Comparison of ENCODE assay signal across 11 cellular contexts in the genomic region with DNA sequence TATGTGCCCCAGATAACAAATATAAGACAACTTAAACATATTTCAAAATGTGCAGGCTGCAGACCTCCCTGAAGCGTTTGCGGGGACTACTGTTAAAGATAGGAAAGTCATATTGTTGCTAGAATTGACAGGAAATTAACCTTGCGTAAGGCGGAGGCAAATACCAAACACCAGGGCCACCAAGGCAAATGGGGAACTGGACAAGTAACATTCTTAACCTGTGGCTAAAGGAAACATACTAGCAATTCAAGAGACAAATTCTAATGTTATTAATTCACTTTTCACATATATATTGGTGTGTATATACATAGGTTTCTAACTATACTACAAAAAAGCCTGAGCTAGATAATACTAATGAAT. TPM values are rescaled to one million over a fixed set of nuclear protein-coding genes. Genes with fewer than 3 reads are reported as not detected.
DNase-seq lines count a peak whose midpoint lies in the region; ATAC-seq and TF ChIP-seq lines count a peak whose summit lies in the region.
"Had no signal": no experiment of that assay in that cellular context is flagged by ENCODE, and none has a peak within 500 bp of the region (broad histone marks: within the 10 kb centered on the region; RNA-seq: fewer than 3 reads in every experiment).

No MANE protein-coding gene starts in this region.

- intact Hi-C loops in Caco-2 (cut with micrococcal nuclease; ENCODE audit: unreplicated experiment) (no loop called here), lower lobe of right lung (cut with DNase I) (no loop called here)

- H3K27ac ChIP-seq in 22Rv1 (no peak overlapping the region), lower lobe of right lung (no peak overlapping the region)
- H3K27ac ChIP-seq: upper lobe of left lung had no signal

- H3K4me3 Mint-ChIP-seq in Caco-2 (ENCODE audit: unreplicated experiment) (peak overlapping the region; percentile 64), WTC11 (peak overlapping the region; percentile 76)

- BruUV-seq in Caco-2 (replicated peaks; lab: Mats Ljungman, UMichigan), result no TSS peak

- H3K9me3 Mint-ChIP-seq in Caco-2 (ENCODE audit: unreplicated experiment) (no peaks in the 10 kb centered on the region), WTC11 (no peaks in the 10 kb centered on the region)

- POLR2A ChIA-PET in Caco-2 (lab: Charles Lee) (no interaction called here), WTC11 (lab: Charles Lee) (no interaction called here)

- TF ChIP-seq CTCF in 22Rv1 (IDR thresholded peaks at IDR 0.05) (peak; percentile 83), Caco-2 (IDR thresholded peaks at IDR 0.05; ENCODE audit: insufficient read depth in 1 of 2, low read depth in 1 of 2, low read length in 1 of 2, severe bottlenecking in 1 of 2, unreplicated experiment in 1 of 2) (peak in 1 of 2 experiments; percentile 4), WTC11 (IDR thresholded peaks at IDR 0.05) (no peak), lower lobe of right lung (IDR thresholded peaks at IDR 0.05) (no peak)

- CTCF ChIA-PET in Caco-2 (lab: Charles Lee) (interaction anchor here (0.5 to 2.5 kb wide), 5 partner anchors 23 to 76 kb away, joined by 3 to 19 read pairs (median 5); a partner anchor contains a TSS), WTC11 (lab: Charles Lee) (interaction anchor here (0.7 to 13.2 kb wide), 12 partner anchors 9 to 302 kb away, joined by 3 to 365 read pairs (median 22); a partner anchor contains a TSS)

- peaks cover 17% of the 10 kb centered on the region for H3K4me1 Mint-ChIP-seq in Caco-2 (ENCODE audit: low read depth, unreplicated experiment)
- H3K4me1 Mint-ChIP-seq in WTC11, result peaks cover 9% of the 10 kb centered on the region

- H3K36me3 ChIP-seq in Caco-2 (ENCODE audit: control insufficient read depth, insufficient read depth, low read length) (no peaks in the 10 kb centered on the region), lower lobe of right lung (no peaks in the 10 kb centered on the region)
- H3K36me3 ChIP-seq: upper lobe of left lung had no signal

- H3K36me3 Mint-ChIP-seq in Caco-2 (ENCODE audit: insufficient read depth, unreplicated experiment), result no peaks in the 10 kb centered on the region
- H3K36me3 Mint-ChIP-seq in WTC11, result no peaks in the 10 kb centered on the region

- H3K4me3 ChIP-seq in Caco-2 (ENCODE audit: low read depth, low read length) (no peak overlapping the region), lower lobe of right lung (peak overlapping the region; percentile 50)

- DNase-seq in Caco-2 (no peak), WTC11 (ENCODE audit: low spot score) (no peak), lower lobe of right lung (no peak), left lobe of liver (ENCODE audit: low spot score) (no peak), hepatic stellate cell (ENCODE audit: low spot score) (no peak), cerebellar cortex (ENCODE audit: low spot score) (no peak), Kasumi-1 (lab: John Stamatoyannopoulos, UW) (no peak)

- H3K27ac Mint-ChIP-seq in Caco-2 (ENCODE audit: unreplicated experiment) (no peak overlapping the region), WTC11 (no peak overlapping the region)
- H3K27ac Mint-ChIP-seq: progenitor cell of endocrine pancreas had no signal

- H3K4me1 ChIP-seq in Caco-2 (peaks cover 13% of the 10 kb centered on the region), lower lobe of right lung (peaks cover 26% of the 10 kb centered on the region)

- H3K27me3 ChIP-seq in Caco-2 (replicated peaks; ENCODE audit: control insufficient read depth, insufficient read depth, low read length) (peaks cover 1% of the 10 kb centered on the region; the same call in 1 of the 2 replicates), lower lobe of right lung (ENCODE audit: low read depth) (peaks cover 83% of the 10 kb centered on the region)

- H3K9me3 ChIP-seq in Caco-2 (no peaks in the 10 kb centered on the region), lower lobe of right lung (no peaks in the 10 kb centered on the region)
- H3K9me3 ChIP-seq: upper lobe of left lung had no signal

- ATAC-seq in WTC11 (no peak), lower lobe of right lung (no peak), left lobe of liver (no peak)

- H3K27me3 Mint-ChIP-seq in Caco-2 (ENCODE audit: insufficient read depth, unreplicated experiment) (peaks cover 21% of the 10 kb centered on the region), WTC11 (ENCODE audit: low read depth) (peaks cover 78% of the 10 kb centered on the region)

TF ChIP-seq in WTC11, 78 proteins besides CTCF, POLR2A, EP300 and RAD21:
- TF ChIP-seq, protein P1, sequence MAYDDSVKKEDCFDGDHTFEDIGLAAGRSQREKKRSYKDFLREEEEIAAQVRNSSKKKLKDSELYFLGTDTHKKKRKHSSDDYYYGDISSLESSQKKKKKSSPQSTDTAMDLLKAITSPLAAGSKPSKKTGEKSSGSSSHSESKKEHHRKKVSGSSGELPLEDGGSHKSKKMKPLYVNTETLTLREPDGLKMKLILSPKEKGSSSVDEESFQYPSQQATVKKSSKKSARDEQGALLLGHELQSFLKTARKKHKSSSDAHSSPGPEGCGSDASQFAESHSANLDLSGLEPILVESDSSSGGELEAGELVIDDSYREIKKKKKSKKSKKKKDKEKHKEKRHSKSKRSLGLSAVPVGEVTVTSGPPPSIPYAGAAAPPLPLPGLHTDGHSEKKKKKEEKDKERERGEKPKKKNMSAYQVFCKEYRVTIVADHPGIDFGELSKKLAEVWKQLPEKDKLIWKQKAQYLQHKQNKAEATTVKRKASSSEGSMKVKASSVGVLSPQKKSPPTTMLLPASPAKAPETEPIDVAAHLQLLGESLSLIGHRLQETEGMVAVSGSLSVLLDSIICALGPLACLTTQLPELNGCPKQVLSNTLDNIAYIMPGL (CRISPR knock-in tag; IDR thresholded peaks at IDR 0.05), result no peak
- TF ChIP-seq GRHL2 (CRISPR knock-in tag; IDR thresholded peaks at IDR 0.05; ENCODE audit: insufficient replicate concordance, severe bottlenecking) (no peak), SOX15 (CRISPR knock-in tag; IDR thresholded peaks at IDR 0.05) (no peak)
TF ChIP-seq in WTC11: peak in this region for 0.

RNA-seq across cellular contexts. Expression of a gene that starts 6.8 kb away (rescaled TPM):
- total RNA-seq in Caco-2 (2022), result not detected in 2 replicates
- 1.1 to 1.3 TPM (median 1.2 TPM) in 3 replicates for total RNA-seq in WTC11 (2021)
- 0.21 TPM for total RNA-seq in lower lobe of right lung
- not detected for total RNA-seq in left lobe of liver
- total RNA-seq: fibroblast of villous mesenchyme had no signal

RNA-seq across cellular contexts. Expression of a gene that starts 15.9 kb away (rescaled TPM):
- not detected in 2 replicates for total RNA-seq in Caco-2 (2022)
- 2.5 to 3.7 TPM (median 3.6 TPM) in 3 replicates for total RNA-seq in WTC11 (2021)
- not detected for total RNA-seq in lower lobe of right lung
- not detected for total RNA-seq in left lobe of liver
- total RNA-seq: fibroblast of villous mesenchyme, progenitor cell of endocrine pancreas had no signal

RNA-seq across cellular contexts. Expression of a gene that starts 24.8 kb away (rescaled TPM):
- total RNA-seq in Caco-2 (2022) (52.5 and 53.5 TPM in 2 replicates), WTC11 (2021) (37.1 to 50.1 TPM (median 38.2 TPM) in 3 replicates), lower lobe of right lung (17.9 TPM), left lobe of liver (7.3 TPM)

RNA-seq across cellular contexts. Expression of a gene that starts 34.5 kb away (rescaled TPM):
- total RNA-seq in Caco-2 (2022) (99.8 and 105 TPM in 2 replicates), WTC11 (2021) (81.6 to 98.1 TPM (median 92.8 TPM) in 3 replicates), lower lobe of right lung (62.2 TPM), left lobe of liver (51.2 TPM)

RNA-seq across cellular contexts. Expression of a gene that starts 46.5 kb away (rescaled TPM):
- total RNA-seq in Caco-2 (2022) (not detected in 2 replicates), WTC11 (2021) (0.09 to 0.20 TPM (median 0.11 TPM) in 3 replicates), lower lobe of right lung (not detected), left lobe of liver (not detected)
- total RNA-seq: fibroblast of villous mesenchyme, progenitor cell of endocrine pancreas had no signal
